37 cellular contexts compared by ENCODE assay signal in genomic region chr9:26880262-26880661, GRCh38.
"Had no signal": no experiment of that assay in that cellular context is flagged by ENCODE, and none has a peak within 500 bp of the region (broad histone marks: within the 10 kb centered on the region; RNA-seq: fewer than 3 reads in every experiment).

No MANE protein-coding gene starts in this region.

- H3K4me3 Mint-ChIP-seq: activated CD4-positive, alpha-beta memory T cell treated with anti-CD3 and anti-CD28 coated beads, Interleukin-2, amount 10 ng/mL, durations not matched to agents 7 days and 5 days; activated CD4-positive, alpha-beta T cell treated with anti-CD3 and anti-CD28 coated beads for 36 hours; activated CD4-positive, alpha-beta T cell treated with anti-CD3 and anti-CD28 coated beads, Interleukin-2, amount 10 ng/mL, durations not matched to agents 7 days and 5 days; activated CD8-positive, alpha-beta memory T cell treated with anti-CD3 and anti-CD28 coated beads, Interleukin-2, amount 10 ng/mL, durations not matched to agents 7 days and 5 days; activated CD8-positive, alpha-beta T cell treated with anti-CD3 and anti-CD28 coated beads, Interleukin-2, amount 10 ng/mL, durations not matched to agents 7 days and 5 days; activated naive CD4-positive, alpha-beta T cell treated with anti-CD3 and anti-CD28 coated beads, Interleukin-2, amount 10 ng/mL, durations not matched to agents 7 days and 5 days; activated naive CD4-positive, alpha-beta T cell treated with anti-CD3 and anti-CD28 coated beads, Interleukin-2, amount 50 U/mL, for 24 hours; activated naive CD8-positive, alpha-beta T cell; activated naive CD8-positive, alpha-beta T cell treated with anti-CD3 and anti-CD28 coated beads, Interleukin-2, amount 10 ng/mL, durations not matched to agents 7 days and 5 days; activated naive CD8-positive, alpha-beta T cell treated with anti-CD3 and anti-CD28 coated beads, Interleukin-2, amount 50 U/mL, for 24 hours; activated T-cell treated with anti-CD3 and anti-CD28 coated beads, Interleukin-2, amount 50 U/mL, for 24 hours; brain; central memory CD8-positive, alpha-beta T cell; T-cell; T-helper 2 cell treated with Interferon-gamma antibody and Interleukin-4, amounts not matched to agents 5 μg/mL and 100 μg/mL, for 36 hours; WTC11 had no signal

- DNase-seq: activated CD4-positive, alpha-beta memory T cell treated with anti-CD3 and anti-CD28 coated beads, Interleukin-2, amount 10 ng/mL, durations not matched to agents 7 days and 5 days; activated CD4-positive, alpha-beta T cell treated with anti-CD3 and anti-CD28 coated beads for 1 hour; activated CD4-positive, alpha-beta T cell treated with anti-CD3 and anti-CD28 coated beads for 36 hours; activated CD4-positive, alpha-beta T cell treated with anti-CD3 and anti-CD28 coated beads for 48 hours; activated CD4-positive, alpha-beta T cell treated with anti-CD3 and anti-CD28 coated beads, Interleukin-2, amount 10 ng/mL, durations not matched to agents 7 days and 5 days; activated CD4-positive, alpha-beta T cell treated with anti-CD3 and anti-CD28 coated beads, Interleukin-2, amount 50 U/mL, for 48 hours; activated CD4-positive, CD25-positive, alpha-beta regulatory T cell; activated CD8-positive, alpha-beta memory T cell treated with anti-CD3 and anti-CD28 coated beads for 24 hours; activated CD8-positive, alpha-beta memory T cell treated with anti-CD3 and anti-CD28 coated beads, Interleukin-2, amount 10 ng/mL, durations not matched to agents 7 days and 5 days; activated CD8-positive, alpha-beta memory T cell treated with anti-CD3 and anti-CD28 coated beads, Interleukin-2, amount 50 U/mL, for 48 hours; activated CD8-positive, alpha-beta T cell treated with anti-CD3 and anti-CD28 coated beads, Interleukin-2, amount 10 ng/mL, durations not matched to agents 7 days and 5 days; activated effector memory CD4-positive, alpha-beta T cell treated with Interleukin-2 at 50 U/mL for 16 hours; activated gamma-delta T cell; activated naive CD4-positive, alpha-beta T cell treated with anti-CD3 and anti-CD28 coated beads, Interleukin-2, amount 10 ng/mL, durations not matched to agents 7 days and 5 days; activated naive CD4-positive, alpha-beta T cell treated with Interleukin-2 at 50 U/mL for 16 hours; activated naive CD8-positive, alpha-beta T cell treated with anti-CD3 and anti-CD28 coated beads, Interleukin-2, amount 10 ng/mL, durations not matched to agents 7 days and 5 days; activated naive CD8-positive, alpha-beta T cell treated with anti-CD3 and anti-CD28 coated beads, Interleukin-2, amount 50 U/mL, for 24 hours; activated T-cell treated with anti-CD3 and anti-CD28 coated beads, Interleukin-2, amount 50 U/mL, for 24 hours; activated T-cell treated with anti-CD3 and anti-CD28 coated beads, Interleukin-2, amount 50 U/mL, for 48 hours; amygdala; anterior cingulate cortex; caudate nucleus; cerebellar nuclear complex; T-cell; T-helper 2 cell; T-helper 9 cell; WERI-Rb-1 had no signal

- H3K4me1 ChIP-seq: ascending aorta had no signal

- H3K27me3 ChIP-seq: ascending aorta, cardiac muscle cell had no signal

- H3K4me1 Mint-ChIP-seq: activated CD4-positive, alpha-beta memory T cell treated with anti-CD3 and anti-CD28 coated beads, Interleukin-2, amount 10 ng/mL, durations not matched to agents 7 days and 5 days; activated CD4-positive, alpha-beta T cell treated with anti-CD3 and anti-CD28 coated beads for 36 hours; activated CD4-positive, alpha-beta T cell treated with anti-CD3 and anti-CD28 coated beads, Interleukin-2, amount 10 ng/mL, durations not matched to agents 7 days and 5 days; activated CD8-positive, alpha-beta memory T cell treated with anti-CD3 and anti-CD28 coated beads, Interleukin-2, amount 10 ng/mL, durations not matched to agents 7 days and 5 days; activated naive CD4-positive, alpha-beta T cell treated with anti-CD3 and anti-CD28 coated beads, Interleukin-2, amount 10 ng/mL, durations not matched to agents 7 days and 5 days; activated naive CD4-positive, alpha-beta T cell treated with anti-CD3 and anti-CD28 coated beads, Interleukin-2, amount 50 U/mL, for 24 hours; activated naive CD8-positive, alpha-beta T cell treated with anti-CD3 and anti-CD28 coated beads, Interleukin-2, amount 10 ng/mL, durations not matched to agents 7 days and 5 days; activated naive CD8-positive, alpha-beta T cell treated with anti-CD3 and anti-CD28 coated beads, Interleukin-2, amount 50 U/mL, for 24 hours; brain; T-cell; WTC11 had no signal

- ATAC-seq: activated CD4-positive, alpha-beta T cell treated with anti-CD3 and anti-CD28 coated beads for 36 hours; activated CD4-positive, CD25-positive, alpha-beta regulatory T cell treated with anti-CD3 and anti-CD28 coated beads, Interleukin-2, amount 50 U/mL, for 24 hours; activated CD8-positive, alpha-beta memory T cell treated with anti-CD3 and anti-CD28 coated beads, Interleukin-2, amount 10 ng/mL, durations not matched to agents 7 days and 5 days; activated CD8-positive, alpha-beta T cell treated with anti-CD3 and anti-CD28 coated beads, Interleukin-2, amount 10 ng/mL, durations not matched to agents 7 days and 5 days; activated naive CD8-positive, alpha-beta T cell treated with anti-CD3 and anti-CD28 coated beads, Interleukin-2, amount 50 U/mL, for 24 hours; T-cell; WTC11 had no signal

- H3K27ac ChIP-seq: ascending aorta, cardiac muscle cell, WERI-Rb-1 had no signal

- H3K4me3 ChIP-seq: ascending aorta, cardiac muscle cell had no signal

- H3K27ac Mint-ChIP-seq: activated CD4-positive, alpha-beta memory T cell treated with anti-CD3 and anti-CD28 coated beads, Interleukin-2, amount 10 ng/mL, durations not matched to agents 7 days and 5 days; activated CD4-positive, alpha-beta T cell treated with anti-CD3 and anti-CD28 coated beads for 36 hours; activated CD4-positive, alpha-beta T cell treated with anti-CD3 and anti-CD28 coated beads, Interleukin-2, amount 10 ng/mL, durations not matched to agents 7 days and 5 days; activated CD8-positive, alpha-beta memory T cell treated with anti-CD3 and anti-CD28 coated beads, Interleukin-2, amount 10 ng/mL, durations not matched to agents 7 days and 5 days; activated CD8-positive, alpha-beta T cell treated with anti-CD3 and anti-CD28 coated beads, Interleukin-2, amount 10 ng/mL, durations not matched to agents 7 days and 5 days; activated naive CD4-positive, alpha-beta T cell treated with anti-CD3 and anti-CD28 coated beads, Interleukin-2, amount 10 ng/mL, durations not matched to agents 7 days and 5 days; activated naive CD4-positive, alpha-beta T cell treated with anti-CD3 and anti-CD28 coated beads, Interleukin-2, amount 50 U/mL, for 24 hours; activated naive CD8-positive, alpha-beta T cell; activated naive CD8-positive, alpha-beta T cell treated with anti-CD3 and anti-CD28 coated beads, Interleukin-2, amount 10 ng/mL, durations not matched to agents 7 days and 5 days; activated naive CD8-positive, alpha-beta T cell treated with anti-CD3 and anti-CD28 coated beads, Interleukin-2, amount 50 U/mL, for 24 hours; activated T-cell treated with anti-CD3 and anti-CD28 coated beads, Interleukin-2, amount 50 U/mL, for 24 hours; activated T-helper 2 cell treated with anti-CD3 and anti-CD28 coated beads, Interferon-gamma antibody, Interleukin-2, Interleukin-4, amounts not matched to agents 10 μg/mL and 5 μg/mL and 100 μg/mL, durations not matched to agents 14 hours and 24 hours and 36 hours; brain; T-cell; T-helper 2 cell treated with Interferon-gamma antibody and Interleukin-4, amounts not matched to agents 5 μg/mL and 100 μg/mL, for 36 hours; WTC11 had no signal

- H3K27me3 Mint-ChIP-seq: activated CD4-positive, alpha-beta memory T cell treated with anti-CD3 and anti-CD28 coated beads, Interleukin-2, amount 10 ng/mL, durations not matched to agents 7 days and 5 days; activated CD4-positive, alpha-beta T cell treated with anti-CD3 and anti-CD28 coated beads for 36 hours; activated CD4-positive, alpha-beta T cell treated with anti-CD3 and anti-CD28 coated beads, Interleukin-2, amount 10 ng/mL, durations not matched to agents 7 days and 5 days; activated CD8-positive, alpha-beta memory T cell treated with anti-CD3 and anti-CD28 coated beads, Interleukin-2, amount 10 ng/mL, durations not matched to agents 7 days and 5 days; activated naive CD4-positive, alpha-beta T cell treated with anti-CD3 and anti-CD28 coated beads, Interleukin-2, amount 10 ng/mL, durations not matched to agents 7 days and 5 days; activated naive CD4-positive, alpha-beta T cell treated with anti-CD3 and anti-CD28 coated beads, Interleukin-2, amount 50 U/mL, for 24 hours; activated naive CD8-positive, alpha-beta T cell; activated naive CD8-positive, alpha-beta T cell treated with anti-CD3 and anti-CD28 coated beads, Interleukin-2, amount 10 ng/mL, durations not matched to agents 7 days and 5 days; activated naive CD8-positive, alpha-beta T cell treated with anti-CD3 and anti-CD28 coated beads, Interleukin-2, amount 50 U/mL, for 24 hours; activated T-cell treated with anti-CD3 and anti-CD28 coated beads, Interleukin-2, amount 50 U/mL, for 24 hours; brain; central memory CD8-positive, alpha-beta T cell; T-cell had no signal

- H3K9me3 ChIP-seq: ascending aorta had no signal
